8 cellular contexts compared by ENCODE assay signal in the genomic region with DNA sequence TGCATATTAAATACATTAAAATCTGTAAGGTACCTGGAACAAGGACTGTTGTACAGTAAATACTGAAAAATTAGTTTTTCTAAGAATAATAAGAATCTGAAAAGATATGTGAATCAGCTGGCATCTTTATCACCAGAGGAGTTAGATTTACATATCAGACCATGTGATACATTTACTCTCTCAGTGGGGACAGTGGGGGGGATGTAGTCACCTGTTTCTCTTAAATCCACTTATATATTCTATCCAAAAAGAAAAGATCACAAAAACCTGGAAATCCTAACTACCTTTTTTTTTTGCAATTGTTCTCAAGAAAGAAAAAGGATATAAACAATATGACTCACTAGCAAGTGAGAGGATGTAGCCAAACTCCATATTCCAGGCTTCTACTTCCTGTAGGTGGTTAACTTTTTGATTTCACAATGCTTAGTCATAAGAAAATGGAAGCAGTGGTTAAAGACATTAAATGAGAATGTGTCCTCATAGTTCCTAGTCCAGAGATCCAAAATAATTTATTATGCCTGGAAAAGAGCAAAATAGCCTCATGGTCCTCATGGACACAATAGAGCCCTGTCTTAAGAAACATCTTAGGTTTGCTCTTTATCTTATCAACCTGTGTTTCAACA. TPM values are rescaled to one million over a fixed set of nuclear protein-coding genes. Genes with fewer than 3 reads are reported as not detected.
DNase-seq lines count a peak whose midpoint lies in the region; ATAC-seq and TF ChIP-seq lines count a peak whose summit lies in the region.

No MANE protein-coding gene starts in this region.

- peaks cover 0 to 4% of the 10 kb centered on the region in 2 donors for H3K4me1 ChIP-seq in aorta (ENCODE audit: control insufficient read depth in 1 of 2, insufficient read depth in 2 of 2, low read length in 2 of 2)

- POLR2A ChIA-PET in activated naive CD8-positive, alpha-beta T cell treated with anti-CD3 and anti-CD28 coated beads, Interleukin-2, amount 10 ng/mL, durations not matched to agents 7 days and 5 days (lab: Charles Lee) = no interaction called here

- TF ChIP-seq CTCF in mesothelial cell of epicardium (IDR thresholded peaks at IDR 0.05; ENCODE audit: unreplicated experiment) = no peak

- ATAC-seq in activated naive CD8-positive, alpha-beta T cell treated with anti-CD3 and anti-CD28 coated beads, Interleukin-2, amount 10 ng/mL, durations not matched to agents 7 days and 5 days (ENCODE audit: low read depth) = peak; percentile 33
- ATAC-seq in activated naive CD8-positive, alpha-beta T cell treated with anti-CD3 and anti-CD28 coated beads, Interleukin-2, amount 50 U/mL, for 24 hours = peak; percentile 20
- ATAC-seq in aorta (ENCODE audit: low FRiP score) = peak; percentile 80

- no peaks in the 10 kb centered on the region for H3K36me3 ChIP-seq in aorta (ENCODE audit: control insufficient read depth in 1 of 2, insufficient read depth in 2 of 2, low read length in 1 of 2)

- H3K4me1 Mint-ChIP-seq in activated naive CD8-positive, alpha-beta T cell treated with anti-CD3 and anti-CD28 coated beads, Interleukin-2, amount 10 ng/mL, durations not matched to agents 7 days and 5 days = peaks cover 4% of the 10 kb centered on the region
- peaks cover 3% of the 10 kb centered on the region for H3K4me1 Mint-ChIP-seq in activated naive CD8-positive, alpha-beta T cell treated with anti-CD3 and anti-CD28 coated beads for 36 hours
- H3K4me1 Mint-ChIP-seq in activated naive CD8-positive, alpha-beta T cell treated with anti-CD3 and anti-CD28 coated beads, Interleukin-2, amount 50 U/mL, for 24 hours = peaks cover 2% of the 10 kb centered on the region
- H3K4me1 Mint-ChIP-seq in mesothelial cell of epicardium = peaks cover 10% of the 10 kb centered on the region

- intact Hi-C loops in aorta (cut with DNase I) = no loop called here

- H3K27me3 ChIP-seq in aorta (ENCODE audit: control insufficient read depth in 1 of 2, insufficient read depth in 2 of 2, low read length in 1 of 2) = no peaks in the 10 kb centered on the region

- no peak overlapping the region for H3K27ac Mint-ChIP-seq in activated naive CD8-positive, alpha-beta T cell treated with anti-CD3 and anti-CD28 coated beads, Interleukin-2, amount 10 ng/mL, durations not matched to agents 7 days and 5 days
- H3K27ac Mint-ChIP-seq in activated naive CD8-positive, alpha-beta T cell treated with anti-CD3 and anti-CD28 coated beads for 36 hours = no peak overlapping the region
- H3K27ac Mint-ChIP-seq in activated naive CD8-positive, alpha-beta T cell treated with anti-CD3 and anti-CD28 coated beads, Interleukin-2, amount 50 U/mL, for 24 hours = no peak overlapping the region
- no peak overlapping the region for H3K27ac Mint-ChIP-seq in mesothelial cell of epicardium

- H3K9me3 Mint-ChIP-seq in activated naive CD8-positive, alpha-beta T cell treated with anti-CD3 and anti-CD28 coated beads, Interleukin-2, amount 10 ng/mL, durations not matched to agents 7 days and 5 days = no peaks in the 10 kb centered on the region
- H3K9me3 Mint-ChIP-seq in activated naive CD8-positive, alpha-beta T cell treated with anti-CD3 and anti-CD28 coated beads for 36 hours = no peaks in the 10 kb centered on the region
- no peaks in the 10 kb centered on the region for H3K9me3 Mint-ChIP-seq in activated naive CD8-positive, alpha-beta T cell treated with anti-CD3 and anti-CD28 coated beads, Interleukin-2, amount 50 U/mL, for 24 hours
- H3K9me3 Mint-ChIP-seq in mesothelial cell of epicardium = no peaks in the 10 kb centered on the region

- H3K4me3 ChIP-seq in aorta (ENCODE audit: low read length in 2 of 2) = no peak overlapping the region

- DNase-seq in activated naive CD8-positive, alpha-beta T cell treated with anti-CD3 and anti-CD28 coated beads, Interleukin-2, amount 10 ng/mL, durations not matched to agents 7 days and 5 days = no peak
- no peak for DNase-seq in activated naive CD8-positive, alpha-beta T cell treated with anti-CD3 and anti-CD28 coated beads for 36 hours
- no peak for DNase-seq in activated naive CD8-positive, alpha-beta T cell treated with anti-CD3 and anti-CD28 coated beads, Interleukin-2, amount 50 U/mL, for 24 hours
- DNase-seq in hepatic stellate cell (ENCODE audit: low spot score) (peak; percentile 79), aorta (no peak), NCI-H446 (lab: John Stamatoyannopoulos, UW) (no peak), mesothelial cell of epicardium (ENCODE audit: low spot score in 2 of 2, unreplicated experiment in 2 of 2) (no peak)
- no peak for DNase-seq in stimulated activated CD4-positive, alpha-beta T cell treated with anti-CD3 and anti-CD28 coated beads, Interleukin-4, amount 100 ng/mL, for 1 hour

- no peaks in the 10 kb centered on the region for H3K36me3 Mint-ChIP-seq in activated naive CD8-positive, alpha-beta T cell treated with anti-CD3 and anti-CD28 coated beads, Interleukin-2, amount 10 ng/mL, durations not matched to agents 7 days and 5 days
- H3K36me3 Mint-ChIP-seq in activated naive CD8-positive, alpha-beta T cell treated with anti-CD3 and anti-CD28 coated beads for 36 hours = no peaks in the 10 kb centered on the region
- no peaks in the 10 kb centered on the region for H3K36me3 Mint-ChIP-seq in activated naive CD8-positive, alpha-beta T cell treated with anti-CD3 and anti-CD28 coated beads, Interleukin-2, amount 50 U/mL, for 24 hours (ENCODE audit: low read depth)
- H3K36me3 Mint-ChIP-seq in mesothelial cell of epicardium = no peaks in the 10 kb centered on the region

- H3K27me3 Mint-ChIP-seq in activated naive CD8-positive, alpha-beta T cell treated with anti-CD3 and anti-CD28 coated beads, Interleukin-2, amount 10 ng/mL, durations not matched to agents 7 days and 5 days = no peaks in the 10 kb centered on the region
- no peaks in the 10 kb centered on the region for H3K27me3 Mint-ChIP-seq in activated naive CD8-positive, alpha-beta T cell treated with anti-CD3 and anti-CD28 coated beads for 36 hours
- no peaks in the 10 kb centered on the region for H3K27me3 Mint-ChIP-seq in activated naive CD8-positive, alpha-beta T cell treated with anti-CD3 and anti-CD28 coated beads, Interleukin-2, amount 50 U/mL, for 24 hours
- no peaks in the 10 kb centered on the region for H3K27me3 Mint-ChIP-seq in mesothelial cell of epicardium (ENCODE audit: low read depth)

- no peaks in the 10 kb centered on the region for H3K9me3 ChIP-seq in aorta (ENCODE audit: control insufficient read depth, low read length)

- H3K4me3 Mint-ChIP-seq in activated naive CD8-positive, alpha-beta T cell treated with anti-CD3 and anti-CD28 coated beads, Interleukin-2, amount 10 ng/mL, durations not matched to agents 7 days and 5 days = no peak overlapping the region
- no peak overlapping the region for H3K4me3 Mint-ChIP-seq in activated naive CD8-positive, alpha-beta T cell treated with anti-CD3 and anti-CD28 coated beads for 36 hours
- H3K4me3 Mint-ChIP-seq in activated naive CD8-positive, alpha-beta T cell treated with anti-CD3 and anti-CD28 coated beads, Interleukin-2, amount 50 U/mL, for 24 hours = no peak overlapping the region
- no peak overlapping the region for H3K4me3 Mint-ChIP-seq in mesothelial cell of epicardium

- no peak overlapping the region for H3K27ac ChIP-seq in aorta (ENCODE audit: low read depth in 1 of 2, low read length in 2 of 2)

RNA-seq across cellular contexts. Expression of a gene that starts 22.5 kb away (rescaled TPM):
- total RNA-seq in activated naive CD8-positive, alpha-beta T cell treated with anti-CD3 and anti-CD28 coated beads, Interleukin-2, amount 10 ng/mL, durations not matched to agents 7 days and 5 days = not detected
- total RNA-seq in activated naive CD8-positive, alpha-beta T cell treated with anti-CD3 and anti-CD28 coated beads for 36 hours = not detected
- 10 to 100 TPM in 1 of 2 donors, 1 to 10 TPM in 1; 9.4 to 12.0 TPM for total RNA-seq in aorta
- polyA plus RNA-seq in aorta = 10 to 100 TPM in 1 of 2 donors, 1 to 10 TPM in 1; 8.9 to 46.3 TPM
- total RNA-seq in mesothelial cell of epicardium = 0.14 to 0.16 TPM (median 0.16 TPM) in 3 replicates

Comparison
In these comparisons a context has a peak if more than half of its experiments do, and no peak if none do; other contexts are left out.
1. ATAC-seq: peak in every context shown above with its lines; median percentile 80 in aorta; 33 in activated naive CD8-positive, alpha-beta T cell treated with anti-CD3 and anti-CD28 coated beads, Interleukin-2, amount 10 ng/mL, durations not matched to agents 7 days and 5 days; 20 in activated naive CD8-positive, alpha-beta T cell treated with anti-CD3 and anti-CD28 coated beads, Interleukin-2, amount 50 U/mL, for 24 hours.